Comparison of ENCODE assay signal across 12 cellular contexts in the genomic region with DNA sequence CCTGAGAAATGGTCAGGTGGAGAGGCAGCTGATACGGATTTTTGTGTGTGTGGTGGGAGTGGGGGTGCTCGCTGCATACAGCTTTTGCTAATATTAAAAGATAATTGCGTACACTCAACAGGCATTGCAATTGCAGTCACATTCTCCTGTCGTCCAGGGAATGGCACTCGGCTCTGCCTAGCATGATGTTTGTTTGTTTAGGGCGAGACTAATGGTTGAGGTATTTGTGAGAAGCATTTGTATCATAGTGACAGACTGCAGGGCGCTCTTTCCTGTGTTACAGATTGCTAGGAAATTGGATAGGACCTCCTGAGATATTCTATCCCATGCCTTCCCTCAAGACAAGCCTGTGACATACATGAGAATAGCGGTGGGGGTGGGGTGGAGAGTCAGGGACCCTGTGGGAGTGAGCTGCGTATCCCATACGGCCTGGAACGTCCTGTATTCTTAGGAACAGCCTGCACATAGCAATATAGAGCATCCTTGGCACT.
DNase-seq lines count a peak whose midpoint lies in the region; ATAC-seq, FAIRE-seq and TF ChIP-seq lines count a peak whose summit lies in the region.
"Had no signal": no experiment of that assay in that cellular context is flagged by ENCODE, and none has a peak within 500 bp of the region (broad histone marks: within the 10 kb centered on the region; RNA-seq: fewer than 3 reads in every experiment).

No MANE protein-coding gene starts in this region.

- no peaks in the 10 kb centered on the region for H3K9me3 Mint-ChIP-seq in osteocyte (ENCODE audit: unreplicated experiment)

- DNase-seq in Daoy (ENCODE audit: low read depth) (peak; percentile 72), NCI-H1417 treated with DMSO at 0.1 percent for 48 hours (lab: John Stamatoyannopoulos, UW) (peak; percentile 42), bronchial epithelial cell (ENCODE audit: low read depth) (peak; percentile 71), osteocyte (ENCODE audit: extremely low spot score, unreplicated experiment) (no peak), G401 (ENCODE audit: low spot score) (no peak), iPS-NIHi11 (ENCODE audit: low spot score) (no peak)
- DNase-seq: activated CD4-positive, alpha-beta T cell treated with anti-CD3 and anti-CD28 coated beads, Interleukin-2, amount 10 ng/mL, durations not matched to agents 24 days and 14 days; foreskin keratinocyte; stimulated activated CD4-positive, alpha-beta T cell treated with anti-CD3 and anti-CD28 coated beads, Interleukin-4, amount 100 ng/mL, for 1 hour had no signal

- TF ChIP-seq CTCF in bronchial epithelial cell (IDR thresholded peaks at IDR 0.05; ENCODE audit: insufficient read depth, low read length, severe bottlenecking) (no peak), osteocyte (IDR thresholded peaks at IDR 0.05) (no peak)

- in situ Hi-C loops in G401 (cut with HindIII; ENCODE audit: low sequenced_read_pairs) = no loop called here

- H3K27ac Mint-ChIP-seq in osteocyte (ENCODE audit: unreplicated experiment) = peak overlapping the region; percentile 35
- H3K27ac Mint-ChIP-seq: activated CD4-positive, alpha-beta T cell treated with anti-CD3 and anti-CD28 coated beads, Interleukin-2, amount 10 ng/mL, durations not matched to agents 24 days and 14 days had no signal

- H3K36me3 Mint-ChIP-seq in osteocyte (ENCODE audit: unreplicated experiment) = no peaks in the 10 kb centered on the region

- FAIRE-seq in bronchial epithelial cell (lab: Jason Lieb, UNC) = no peak

- peaks cover 13% of the 10 kb centered on the region for H3K4me1 Mint-ChIP-seq in osteocyte (ENCODE audit: unreplicated experiment)
- H3K4me1 Mint-ChIP-seq: activated CD4-positive, alpha-beta T cell treated with anti-CD3 and anti-CD28 coated beads, Interleukin-2, amount 10 ng/mL, durations not matched to agents 24 days and 14 days had no signal

- H3K36me3 ChIP-seq in bronchial epithelial cell (ENCODE audit: control insufficient read depth, insufficient read depth, low read length) = no peaks in the 10 kb centered on the region
- H3K36me3 ChIP-seq: tibial nerve had no signal

- H3K27me3 ChIP-seq in bronchial epithelial cell (ENCODE audit: control insufficient read depth, insufficient read depth, low read length) = no peaks in the 10 kb centered on the region
- H3K27me3 ChIP-seq: foreskin keratinocyte, tibial nerve had no signal

- H3K4me3 ChIP-seq in bronchial epithelial cell (ENCODE audit: low read depth, low read length) = no peak overlapping the region
- H3K4me3 ChIP-seq: tibial nerve had no signal

- ATAC-seq in GM21529 (IDR thresholded peaks at IDR 0.05; ENCODE audit: unreplicated experiment) (no peak), HG03432 (IDR thresholded peaks at IDR 0.05; ENCODE audit: unreplicated experiment) (no peak)
- ATAC-seq: foreskin keratinocyte had no signal

- H3K27me3 Mint-ChIP-seq in osteocyte (ENCODE audit: unreplicated experiment) = no peaks in the 10 kb centered on the region
- H3K27me3 Mint-ChIP-seq: activated CD4-positive, alpha-beta T cell treated with anti-CD3 and anti-CD28 coated beads, Interleukin-2, amount 10 ng/mL, durations not matched to agents 24 days and 14 days had no signal

- no peak overlapping the region for H3K4me3 Mint-ChIP-seq in osteocyte (ENCODE audit: unreplicated experiment)
- H3K4me3 Mint-ChIP-seq: activated CD4-positive, alpha-beta T cell treated with anti-CD3 and anti-CD28 coated beads, Interleukin-2, amount 10 ng/mL, durations not matched to agents 24 days and 14 days had no signal

Comparison
In these comparisons a context has a peak if more than half of its experiments do, and no peak if none do; other contexts are left out.
1. DNase-seq: peak in Daoy (single experiment), NCI-H1417 treated with DMSO at 0.1 percent for 48 hours (single experiment) and bronchial epithelial cell (single experiment); none in osteocyte (single experiment), G401 (single experiment) and iPS-NIHi11 (single experiment).